ENCODE assay signal across 8 cellular contexts in genomic region chr9:100598641-100599145, GRCh38. TPM values are rescaled to one million over a fixed set of nuclear protein-coding genes. Genes with fewer than 3 reads are reported as not detected.
DNase-seq lines count a peak whose midpoint lies in the region; ATAC-seq, FAIRE-seq and TF ChIP-seq lines count a peak whose summit lies in the region.

No MANE protein-coding gene starts in this region.

- ATAC-seq in GM21717 (IDR thresholded peaks at IDR 0.05; ENCODE audit: unreplicated experiment) = peak; percentile 76

- TF ChIP-seq POLR2A in stomach (IDR thresholded peaks at IDR 0.05) = no peak

- H3K4me1 ChIP-seq in stomach = peaks cover 0 to 26% (median 8%) of the 10 kb centered on the region in 4 donors

- FAIRE-seq in RCC 7860 (lab: Jason Lieb, UNC) = no peak

- intact Hi-C loops in stomach (cut with DNase I; ENCODE audit: low total_unique reads) = no loop called here

- no peaks in the 10 kb centered on the region for H3F3A ChIP-seq in neural cell (ENCODE audit: insufficient read depth, low read length, poor library complexity, severe bottlenecking)

- H3K27me3 ChIP-seq in neural cell (ENCODE audit: insufficient read depth, low read depth, low read length) = no peaks in the 10 kb centered on the region
- H3K27me3 ChIP-seq in stomach = no peaks in the 10 kb centered on the region

- TF ChIP-seq EP300 in neural cell (conservative IDR thresholded peaks at IDR 0.05; ENCODE audit: poor library complexity, severe bottlenecking) = no peak
- no peak for TF ChIP-seq EP300 in stomach (IDR thresholded peaks at IDR 0.05)

- H3K9ac ChIP-seq in neural cell (ENCODE audit: low read length) = peak overlapping the region; percentile 51

- TF ChIP-seq CTCF in fibroblast of villous mesenchyme (IDR thresholded peaks at IDR 0.05; ENCODE audit: insufficient read depth, low read depth, low read length) = no peak
- TF ChIP-seq CTCF in neural cell (IDR thresholded peaks at IDR 0.05; ENCODE audit: poor library complexity, severe bottlenecking) = no peak
- TF ChIP-seq CTCF in stomach (IDR thresholded peaks at IDR 0.05) = peak in 1 of 7 experiments; percentile 19

- WGBS in stomach, 5 donors = 1 to 2% (median 1%) methylated on average over 29 to 41 of the region's 41 CpGs

- no peaks in the 10 kb centered on the region for H3K9me3 ChIP-seq in neural cell (ENCODE audit: low read length)
- H3K9me3 ChIP-seq in stomach = no peaks in the 10 kb centered on the region

- H4K20me1 ChIP-seq in neural cell (ENCODE audit: insufficient read depth) = no peaks in the 10 kb centered on the region

- H2AFZ ChIP-seq in neural cell (ENCODE audit: low read depth, low read length) = no peak overlapping the region

- no peaks in the 10 kb centered on the region for H3K79me2 ChIP-seq in neural cell (replicated peaks; ENCODE audit: insufficient read depth, low read length)

- H3K4me2 ChIP-seq in neural cell (ENCODE audit: low read length) = peak overlapping the region; percentile 75

- no peaks in the 10 kb centered on the region for H3K9me2 ChIP-seq in neural cell (ENCODE audit: insufficient read depth, low read length)

- H3K36me3 ChIP-seq in neural cell (ENCODE audit: insufficient read depth, low read length) (no peaks in the 10 kb centered on the region), stomach (no peaks in the 10 kb centered on the region)

- peak; percentile 79 for DNase-seq in DMS53 treated with DMSO at 0.1 percent for 48 hours (lab: John Stamatoyannopoulos, UW; ENCODE audit: unreplicated experiment)
- peak; percentile 75 for DNase-seq in Jurkat, Clone E6-1 (ENCODE audit: low read depth, low spot score)
- peak; percentile 47 for DNase-seq in RCC 7860 (ENCODE audit: low spot score)
- DNase-seq in activated T-helper 9 cell treated with anti-CD3 and anti-CD28 coated beads, Interleukin-2, amount 50 U/mL, for 16 hours (ENCODE audit: low read depth) = peak; percentile 71
- peak; percentile 69 for DNase-seq in fibroblast of villous mesenchyme (ENCODE audit: low read depth)
- DNase-seq in stomach = peak; percentile 88

- no peak for TF ChIP-seq RAD21 in neural cell (conservative IDR thresholded peaks at IDR 0.05)

- H3K4me3 ChIP-seq in Jurkat, Clone E6-1 (ENCODE audit: low read length) = peak overlapping the region; percentile 58
- H3K4me3 ChIP-seq in fibroblast of villous mesenchyme (ENCODE audit: low read depth, low read length) (peak overlapping the region; percentile 62), neural cell (ENCODE audit: low read length) (peak overlapping the region; percentile 65), stomach (peak overlapping the region; percentile 43 to 49 (median 46))

- H3K27ac ChIP-seq in neural cell (ENCODE audit: low read length) = peak overlapping the region; percentile 14
- H3K27ac ChIP-seq in stomach = peak overlapping the region; percentile 14 to 67 (median 41)

TF ChIP-seq in neural cell, 6 proteins besides CTCF, POLR2A, EP300 and RAD21:
- TF ChIP-seq POLR2AphosphoS5 (IDR thresholded peaks at IDR 0.05) (peak; percentile 11), TAF1 (IDR thresholded peaks at IDR 0.05; ENCODE audit: low read depth) (no peak), EZH2 (IDR thresholded peaks at IDR 0.05; ENCODE audit: borderline replicate concordance, insufficient read depth, low read length, poor library complexity, severe bottlenecking) (no peak), SMC3 (conservative IDR thresholded peaks at IDR 0.05; ENCODE audit: poor library complexity) (peak; percentile 18), REST (IDR thresholded peaks at IDR 0.05; ENCODE audit: borderline replicate concordance) (peak; percentile 32), MXI1 (conservative IDR thresholded peaks at IDR 0.05; ENCODE audit: poor library complexity, severe bottlenecking) (peak; percentile 45)

RNA-seq across cellular contexts. Expression of gene CAVIN4, which starts 20.8 kb away (rescaled TPM):
- polyA plus RNA-seq in Jurkat, Clone E6-1 (2012; ENCODE audit: insufficient read depth, insufficient read length) = 1.00 TPM
- total RNA-seq in fibroblast of villous mesenchyme (0.64 and 1.3 TPM in 2 replicates), stomach (under 1 TPM in 1 of 5 donors, not detected in 4; 0.55 TPM)
- polyA plus RNA-seq in neural cell (14.5 and 15.3 TPM in 2 replicates), stomach (under 1 TPM; 0.13 to 0.37 (median 0.31) TPM)
- polyA minus RNA-seq in neural cell = 26.8 and 27.4 TPM in 2 replicates

Comparison
In these comparisons a context has a peak if more than half of its experiments do, and no peak if none do; other contexts are left out.
1. Peak in every context shown above with its lines: DNase-seq, ATAC-seq, H3K4me3 ChIP-seq and H3K27ac ChIP-seq.